In genomic region chr2:88607416-88607815, GRCh38 we compare ENCODE assay signal across 19 cellular contexts. TPM values are rescaled to one million over a fixed set of nuclear protein-coding genes. Genes with fewer than 3 reads are reported as not detected.
DNase-seq lines count a peak whose midpoint lies in the region; ATAC-seq, FAIRE-seq and TF ChIP-seq lines count a peak whose summit lies in the region.
"Had no signal": no experiment of that assay in that cellular context is flagged by ENCODE, and none has a peak within 500 bp of the region (broad histone marks: within the 10 kb centered on the region; RNA-seq: fewer than 3 reads in every experiment).

No MANE protein-coding gene starts in this region.

- no TSS peak for BruUV-seq in GM12878 (replicated peaks; lab: Mats Ljungman, UMichigan)

- no peak for TF ChIP-seq EP300 in GM12878 (IDR thresholded peaks at IDR 0.05; ENCODE audit: borderline replicate concordance in 1 of 2, control insufficient read depth in 1 of 2, low read depth in 2 of 2, low read length in 2 of 2)

- ATAC-seq in GM12878 (0 out of 3 replicates have a peak, but pooled peaks have one; percentile 13), left lobe of liver (no peak)
- ATAC-seq: PC-3 had no signal

- H2AFZ ChIP-seq in GM12878 (ENCODE audit: control insufficient read depth, low read depth, low read length) = no peak overlapping the region

- H3K36me3 ChIP-seq in DOHH2 (ENCODE audit: control insufficient read depth, low read length) = peaks cover 73% of the 10 kb centered on the region
- peaks cover 0 to 19% of the 10 kb centered on the region in 2 experiments; a peak in 2 of 4 replicates for H3K36me3 ChIP-seq in GM12878 (ENCODE audit: control insufficient read depth in 2 of 2, insufficient read depth in 2 of 2, low read length in 1 of 2)
- peaks cover 0 to 13% (median 2%) of the 10 kb centered on the region in 6 donors for H3K36me3 ChIP-seq in spleen
- H3K36me3 ChIP-seq: MG63 had no signal

- POLR2A ChIA-PET in GM12878 (lab: Charles Lee) = interaction anchor here (0.9 to 5.6 kb wide), 6 partner anchors 7 to 30 kb away, joined by 3 to 73 read pairs (median 17); partner anchors contain the start of gene EIF2AK3

- WGBS in GM12878 (ENCODE audit: insufficient coverage, insufficient replicate concordance, low lambda C conversion rate, missing lambda C conversion rate) = 64% methylated on average over 2 of the region's 2 CpGs
- 75 to 91% (median 86%) methylated on average over 2 of the region's 2 CpGs for WGBS in spleen, 5 donors

- peaks cover 55% of the 10 kb centered on the region for H3F3A ChIP-seq in DOHH2 (ENCODE audit: control insufficient read depth, insufficient read depth)

- no peaks in the 10 kb centered on the region for H4K20me1 ChIP-seq in DOHH2 (ENCODE audit: control insufficient read depth, insufficient read depth, low read depth, low read length)
- H4K20me1 ChIP-seq in GM12878 (ENCODE audit: control insufficient read depth, insufficient read depth) = no peaks in the 10 kb centered on the region

- H3K4me3 ChIP-seq in DOHH2 (ENCODE audit: low read length) (peak overlapping the region; percentile 46), GM12878 (no peak overlapping the region), spleen (no peak overlapping the region)
- H3K4me3 ChIP-seq: MG63 had no signal

- peak; percentile 47 for DNase-seq in NAMALWA (ENCODE audit: low spot score)
- DNase-seq in GM12878 (ENCODE audit: low read depth, low spot score) = no peak
- DNase-seq in spleen = no peak
- DNase-seq in NCI-H1694 (lab: John Stamatoyannopoulos, UW) = no peak
- DNase-seq in cerebellum (ENCODE audit: low spot score) = no peak
- DNase-seq in left lobe of liver (ENCODE audit: low spot score) = no peak
- no peak for DNase-seq in HTR-8/SVneo (ENCODE audit: insufficient read length, low spot score)
- DNase-seq: DMS79 treated with DMSO at 0.1 percent for 48 hours, H9, Kasumi-1, MG63, NCI-H1105, NCI-H2227 treated with DMSO at 0.1 percent for 48 hours, NCI-H510A treated with DMSO at 0.1 percent for 48 hours, NCI-H774, PC-3, RPMI8226, SHP77 treated with DMSO at 0.1 percent for 48 hours had no signal

- H3K79me2 ChIP-seq in DOHH2 (ENCODE audit: control insufficient read depth, low read length) (peaks cover 87% of the 10 kb centered on the region), GM12878 (ENCODE audit: control insufficient read depth, insufficient read depth, low read length) (peaks cover 65% of the 10 kb centered on the region)

- H3K9me2 ChIP-seq in DOHH2 (replicated peaks; ENCODE audit: control insufficient read depth, low read length) = no peaks in the 10 kb centered on the region

- H3K27me3 ChIP-seq in DOHH2 (ENCODE audit: control insufficient read depth, low read length) = no peaks in the 10 kb centered on the region
- no peaks in the 10 kb centered on the region for H3K27me3 ChIP-seq in GM12878 (replicated peaks in 1 of 2; ENCODE audit: control insufficient read depth in 2 of 2, insufficient read depth in 2 of 2, low read length in 1 of 2)
- no peaks in the 10 kb centered on the region for H3K27me3 ChIP-seq in spleen (replicated peaks in 1 of 7)
- H3K27me3 ChIP-seq: MG63 had no signal

- H3K4me2 ChIP-seq in DOHH2 (ENCODE audit: low read length) (peak overlapping the region; percentile 77), GM12878 (ENCODE audit: control insufficient read depth, insufficient read depth) (peak overlapping the region; percentile 11)

- H3K27ac ChIP-seq in DOHH2 (ENCODE audit: low read depth, low read length) = peak overlapping the region; percentile 96
- H3K27ac ChIP-seq in GM12878 (ENCODE audit: control insufficient read depth, insufficient read depth) = peak overlapping the region; percentile 66
- peak overlapping the region in 7 of 8 donors; percentile 7 to 74 (median 37) for H3K27ac ChIP-seq in spleen

- TF ChIP-seq RAD21 in GM12878 (IDR thresholded peaks at IDR 0.05; ENCODE audit: insufficient read depth, low read depth, low read length) = no peak

- FAIRE-seq in GM12878 (lab: Jason Lieb, UNC) (no peak), HTR-8/SVneo (lab: Jason Lieb, UNC) (no peak)

- intact Hi-C loops in GM12878 (cut with micrococcal nuclease; ENCODE audit: unreplicated experiment) (loop anchor here (2.0 kb wide), 1 partner anchor 19 kb away; the partner anchor contains the start of gene EIF2AK3), spleen (cut with DNase I; ENCODE audit: low total_unique reads) (no loop called here)

- TF ChIP-seq CTCF in DOHH2 (IDR thresholded peaks at IDR 0.05; ENCODE audit: low read depth, low read length, poor library complexity, severe bottlenecking) (no peak), GM12878 (IDR thresholded peaks at IDR 0.05 in 2 of 3, conservative IDR thresholded peaks at IDR 0.05 in 1 of 3; ENCODE audit: control insufficient read depth in 2 of 3, extremely low read depth in 1 of 3, insufficient read depth in 1 of 3, low read depth in 3 of 3, low read length in 3 of 3) (no peak), spleen (IDR thresholded peaks at IDR 0.05 in 8 of 11, conservative IDR thresholded peaks at IDR 0.05 in 3 of 11) (no peak)

- TF ChIP-seq POLR2A in GM12878 (IDR thresholded peaks at IDR 0.05; ENCODE audit: low read depth, low read length) (no peak), spleen (IDR thresholded peaks at IDR 0.05) (no peak)

- no peak overlapping the region for H3K9ac ChIP-seq in GM12878 (ENCODE audit: control insufficient read depth, insufficient read depth, low read length)

- H3K9me3 ChIP-seq in DOHH2 (ENCODE audit: control insufficient read depth, insufficient read depth, low read length) = no peaks in the 10 kb centered on the region
- no peaks in the 10 kb centered on the region for H3K9me3 ChIP-seq in GM12878 (replicated peaks; ENCODE audit: control insufficient read depth, insufficient read depth, low read length)
- no peaks in the 10 kb centered on the region for H3K9me3 ChIP-seq in spleen
- H3K9me3 ChIP-seq: MG63 had no signal

- in situ Hi-C loops in GM12878 (cut with MboI) = loop anchor here (5.0 kb wide), 1 partner anchor 235 kb away; no protein-coding TSS in a partner anchor

- RAD21 ChIA-PET in GM12878 (lab: Charles Lee; ENCODE audit: unreplicated experiment) = interaction anchor here (1.2 to 5.6 kb wide), 11 partner anchors 7 to 83 kb away, joined by 3 to 45 read pairs (median 7); partner anchors contain the start of gene EIF2AK3

- CTCF ChIA-PET in GM12878 (lab: Yijun Ruan, JAX) = interaction anchor here (0.9 to 5.8 kb wide), 8 partner anchors 12 to 62 kb away, joined by 3 to 36 read pairs (median 6); no protein-coding TSS in a partner anchor

- H3K4me1 ChIP-seq in DOHH2 (ENCODE audit: control insufficient read depth, low read length) (peaks cover 100% of the 10 kb centered on the region), GM12878 (ENCODE audit: control insufficient read depth, insufficient read depth, low read length) (peaks cover 51% of the 10 kb centered on the region), spleen (peaks cover 0 to 73% (median 11%) of the 10 kb centered on the region in 6 donors)

- SMC1A ChIA-PET in GM12878 (lab: Charles Lee; ENCODE audit: uncharacterized antibody, unreplicated experiment) = interaction anchor here (0.9 to 14.0 kb wide), 11 partner anchors 12 to 86 kb away, joined by 3 to 231 read pairs (median 7); no protein-coding TSS in a partner anchor

TF ChIP-seq in GM12878, 131 proteins besides CTCF, POLR2A, EP300 and RAD21 (continues in another document):
- TF ChIP-seq MLLT1 (IDR thresholded peaks at IDR 0.05) = no peak
- TF ChIP-seq SP1 (IDR thresholded peaks at IDR 0.05; ENCODE audit: low read depth, low read length) = no peak
- TF ChIP-seq FOXK2 (IDR thresholded peaks at IDR 0.05) = no peak
- no peak for TF ChIP-seq FOXM1 (IDR thresholded peaks at IDR 0.05; ENCODE audit: low read depth, low read length)
- no peak for TF ChIP-seq FOS (IDR thresholded peaks at IDR 0.05; ENCODE audit: borderline replicate concordance, extremely low read depth, insufficient read length)

RNA-seq across cellular contexts. Expression of gene EIF2AK3, which starts 19.8 kb away (rescaled TPM):
- total RNA-seq in GM12878 (2013; cell fraction: nucleolus; rRNA removed) = 163 and 165 TPM in 2 replicates
- total RNA-seq in GM12878 (2014; rRNA removed) (28.9 and 33.4 TPM in 2 replicates), GM12878 (2014; rRNA removed; fragmentation: Illumina TruSeq; extraction: Trizol) (41.4 and 44.7 TPM in 2 replicates), GM12878 (2021) (23.6 and 24.8 TPM in 2 replicates), spleen (10 to 100 TPM; 17.6 to 29.8 (median 23.7) TPM), cerebellum (25.2 TPM), left lobe of liver (11.8 TPM)
- 46.5 TPM for polyA plus RNA-seq in GM12878 (2011; ENCODE audit: low read depth)
- polyA plus RNA-seq in GM12878 (2011; rRNA removed) (26.0 and 33.4 TPM in 2 replicates), GM12878 (2014; fragmentation: Illumina TruSeq; extraction: Trizol) (34.7 and 47.0 TPM in 2 replicates), GM12878 (2014; fragmentation: Nextera tagmentation; extraction: Ambion mirVana) (1 to 10 TPM; 5.0 to 8.2 TPM), GM12878 (2014; rRNA removed) (17.8 and 19.1 TPM in 2 replicates), GM12878 (2016; fragmentation: Nextera tagmentation; extraction: Ambion mirVana) (10 to 100 TPM; 20.2 to 21.2 TPM), spleen (1 to 10 TPM; 4.3 to 5.4 (median 5.3) TPM)
- polyA plus RNA-seq in GM12878 (2011; cell fraction: cytosol; rRNA removed) = 9.8 and 13.2 TPM in 2 replicates
- polyA plus RNA-seq in GM12878 (2011; cell fraction: nucleus; rRNA removed) = 13.3 and 14.2 TPM in 2 replicates
- polyA plus RNA-seq in GM12878 (2012) = 33.3 and 35.1 TPM in 2 replicates
- polyA minus RNA-seq in GM12878 (2011; rRNA and poly(A)+ RNA removed) = 18.5 and 36.6 TPM in 2 replicates
- polyA minus RNA-seq in GM12878 (2011; cell fraction: cytosol; rRNA and poly(A)+ RNA removed) = 12.2 and 12.5 TPM in 2 replicates
- polyA minus RNA-seq in GM12878 (2011; cell fraction: nucleus; rRNA and poly(A)+ RNA removed) = 16.7 and 20.5 TPM in 2 replicates

Comparison
In these comparisons a context has a peak if more than half of its experiments do, and no peak if none do; other contexts are left out.
1. H3K27ac ChIP-seq: peak in every context shown above with its lines; median percentile 96 in DOHH2; 66 in GM12878; 37 in spleen.